Comparison of ENCODE assay signal across 9 cellular contexts in the genomic region with DNA sequence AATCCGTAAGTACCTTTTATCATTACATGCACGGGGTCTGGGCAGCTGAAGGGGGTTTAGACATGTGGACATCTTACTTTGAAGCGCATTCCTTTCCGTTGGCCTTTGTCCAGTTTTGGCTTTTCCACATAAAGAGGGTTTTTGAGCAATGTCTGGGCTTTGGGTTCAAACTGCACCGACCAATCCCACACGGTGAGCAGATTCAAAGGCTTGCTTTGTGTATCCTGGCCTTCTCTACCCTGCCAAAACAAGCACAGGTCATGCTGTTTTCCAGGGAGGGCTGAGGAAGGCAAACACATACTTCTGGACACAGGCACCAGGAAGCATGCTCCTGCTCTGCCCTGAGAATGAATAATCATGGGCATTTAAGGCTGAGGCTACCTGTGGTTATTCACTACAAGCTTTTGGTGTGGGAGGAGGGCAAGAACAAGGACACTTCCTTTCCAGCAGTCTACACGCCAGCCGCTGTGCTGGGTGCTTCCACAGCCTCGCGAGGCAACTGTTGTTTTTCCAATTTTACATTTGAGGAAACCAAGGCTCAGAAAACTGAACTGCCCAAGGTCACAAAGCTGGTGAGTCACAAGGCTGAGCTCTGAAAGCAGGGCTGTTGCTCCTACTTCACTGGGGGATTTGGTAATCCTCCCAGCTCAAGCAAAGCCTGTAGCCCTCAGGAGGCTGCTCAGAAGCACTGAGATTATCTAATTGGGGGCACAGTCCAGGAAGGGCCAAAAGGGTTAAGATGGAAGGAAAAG. TPM values are rescaled to one million over a fixed set of nuclear protein-coding genes. Genes with fewer than 3 reads are reported as not detected.
DNase-seq lines count a peak whose midpoint lies in the region; ATAC-seq lines count a peak whose summit lies in the region.
"Had no signal": no experiment of that assay in that cellular context is flagged by ENCODE, and none has a peak within 500 bp of the region (broad histone marks: within the 10 kb centered on the region; RNA-seq: fewer than 3 reads in every experiment).

No MANE protein-coding gene starts in this region.

- no peak for ATAC-seq in GM19455 (IDR thresholded peaks at IDR 0.05; ENCODE audit: unreplicated experiment)

- DNase-seq in AML-193 (lab: John Stamatoyannopoulos, UW) (peak; percentile 5 to 19), NCI-H2029 treated with DMSO at 0.1 percent for 48 hours (lab: John Stamatoyannopoulos, UW) (peak; percentile 49), dermis blood vessel endothelial cell (peak; percentile 72), mucosa of gallbladder (ENCODE audit: low spot score) (peak; percentile 60), epidermal melanocyte (ENCODE audit: insufficient read length, low spot score) (no peak), NCI-H1048 (lab: John Stamatoyannopoulos, UW) (no peak)
- no peak for DNase-seq in effector CD4-positive, alpha-beta T cell
- DNase-seq: SJCRH30 had no signal

RNA-seq across cellular contexts. Expression of a gene that starts 59.8 kb away (rescaled TPM):
- total RNA-seq in dermis blood vessel endothelial cell (65.9 and 85.9 TPM in 2 replicates), mucosa of gallbladder (154 TPM)

Comparison
In these comparisons a context has a peak if more than half of its experiments do, and no peak if none do; other contexts are left out.
1. DNase-seq: peak in AML-193 (2 of 2), NCI-H2029 treated with DMSO at 0.1 percent for 48 hours (single experiment), dermis blood vessel endothelial cell (single experiment) and mucosa of gallbladder (single experiment); none in effector CD4-positive, alpha-beta T cell (single experiment), epidermal melanocyte (single experiment) and NCI-H1048 (single experiment).